ENCODE assay signal across 15 cellular contexts in the genomic region with DNA sequence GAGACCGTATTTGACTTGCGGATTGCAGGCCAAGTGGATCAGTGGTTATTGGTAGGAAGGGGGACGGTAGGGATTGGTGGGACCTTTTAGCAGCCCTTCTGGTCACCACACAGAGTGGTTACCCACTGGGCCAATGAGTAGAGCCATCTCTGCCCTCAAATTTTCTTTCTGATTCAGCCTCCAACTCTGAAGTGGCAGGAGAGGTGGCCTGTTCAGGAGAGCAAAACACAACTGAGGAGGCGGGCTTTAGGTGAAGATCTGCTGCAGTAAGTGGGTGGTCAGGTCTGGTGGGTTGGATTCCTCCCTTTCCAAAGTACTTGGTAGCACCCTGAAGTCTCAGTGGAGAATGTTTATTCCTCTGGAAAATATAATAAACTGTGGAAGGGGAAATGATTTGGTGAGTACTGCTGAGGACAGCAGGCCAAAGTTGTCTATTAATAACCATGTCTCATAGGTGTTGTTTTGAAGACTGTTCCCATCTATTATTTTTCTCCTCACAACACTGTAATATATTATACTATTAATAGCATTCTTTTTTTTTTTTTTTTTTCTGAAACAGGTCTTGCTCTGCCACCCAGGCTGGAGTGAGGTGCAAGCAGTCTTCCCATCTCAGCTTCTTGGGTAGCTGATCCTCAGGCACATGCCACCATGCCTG.
"Had no signal": no experiment of that assay in that cellular context is flagged by ENCODE, and none has a peak within 500 bp of the region (broad histone marks: within the 10 kb centered on the region; RNA-seq: fewer than 3 reads in every experiment).

No MANE protein-coding gene starts in this region.

- H3K4me3 ChIP-seq: smooth muscle cell had no signal

- H3K9me3 ChIP-seq: neutrophil had no signal

- H3K27ac ChIP-seq: epithelial cell of prostate, foreskin keratinocyte, neutrophil had no signal

- ATAC-seq: foreskin keratinocyte; left colon; naive thymus-derived CD4-positive, alpha-beta T cell had no signal

- DNase-seq: central memory CD4-positive, alpha-beta T cell; cortex of kidney; effector memory CD4-positive, alpha-beta T cell; foreskin keratinocyte; immature natural killer cell; left colon; mammary epithelial cell; naive thymus-derived CD4-positive, alpha-beta T cell; nephron progenitor cell; stimulated activated CD4-positive, alpha-beta T cell treated with anti-CD3 and anti-CD28 coated beads, Interleukin-2, amount 100 ng/mL, for 48 hours; stimulated activated naive CD4-positive, alpha-beta T cell treated with Interleukin-2 at 50 U/mL for 16 hours; trophoblast cell had no signal

- H3K27me3 ChIP-seq: foreskin keratinocyte, neutrophil had no signal

- H3K4me1 ChIP-seq: foreskin keratinocyte had no signal
